ENCODE assay signal across 17 cellular contexts in the genomic region with DNA sequence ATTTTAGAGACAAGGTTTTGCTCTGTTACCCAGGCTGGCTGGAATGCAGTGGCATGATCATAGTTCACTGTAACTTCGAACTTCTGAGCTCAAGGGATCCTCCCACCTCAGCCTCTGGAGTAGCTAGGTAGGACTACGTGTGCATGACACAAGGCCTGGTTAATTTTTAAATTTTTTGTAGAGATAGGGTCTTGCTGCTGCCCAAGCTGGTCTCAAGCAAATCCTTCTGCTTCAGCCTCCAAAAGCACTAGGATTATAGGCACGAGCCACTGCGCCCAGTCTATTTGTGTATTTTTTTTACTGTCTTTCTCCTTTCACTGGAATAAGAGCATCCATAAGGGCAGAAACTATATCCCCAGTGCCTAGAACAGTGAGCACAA.
A peak's percentile ranks its signal among the peaks of the same experiment; 100 is the strongest.
DNase-seq lines count a peak whose midpoint lies in the region; ATAC-seq, FAIRE-seq and TF ChIP-seq lines count a peak whose summit lies in the region.
"Had no signal": no experiment of that assay in that cellular context is flagged by ENCODE, and none has a peak within 500 bp of the region (broad histone marks: within the 10 kb centered on the region; RNA-seq: fewer than 3 reads in every experiment).

No MANE protein-coding gene starts in this region.

- H3K27me3 Mint-ChIP-seq in stimulated activated naive CD8-positive, alpha-beta T cell treated with anti-CD3 and anti-CD28 coated beads, Interleukin-15, amount 100 ng/mL, for 72 hours: no peaks in the 10 kb centered on the region
- H3K27me3 Mint-ChIP-seq: CD4-positive, alpha-beta memory T cell; IgD-negative memory B cell had no signal

- no peak overlapping the region for H3K27ac Mint-ChIP-seq in stimulated activated naive CD8-positive, alpha-beta T cell treated with anti-CD3 and anti-CD28 coated beads, Interleukin-15, amount 100 ng/mL, for 72 hours
- H3K27ac Mint-ChIP-seq: CD4-positive, alpha-beta memory T cell had no signal

- DNase-seq in H54 (ENCODE audit: insufficient read length, low spot score) (no peak), kidney tubule cell (ENCODE audit: low spot score) (peak; percentile 41), right lobe of liver (peak in 1 of 3 donors; percentile 73), upper lobe of left lung (no peak), DMS153 (lab: John Stamatoyannopoulos, UW) (no peak), putamen (ENCODE audit: low spot score) (no peak)
- no peak for DNase-seq in stimulated activated naive CD8-positive, alpha-beta T cell treated with anti-CD3 and anti-CD28 coated beads, Interleukin-15, amount 100 ng/mL, for 72 hours
- DNase-seq: BE2C; CD4-positive, alpha-beta memory T cell; DMS53; GF-D8; GM23248; H7 had no signal

- H3K9me3 ChIP-seq in right lobe of liver (no peaks in the 10 kb centered on the region), upper lobe of left lung (no peaks in the 10 kb centered on the region)
- H3K9me3 ChIP-seq: BE2C had no signal

- no peak overlapping the region for H3K4me3 ChIP-seq in right lobe of liver
- no peak overlapping the region for H3K4me3 ChIP-seq in upper lobe of left lung
- H3K4me3 ChIP-seq: GM23248 had no signal

- H3K4me1 ChIP-seq in right lobe of liver: peaks cover 0 to 50% (median 2%) of the 10 kb centered on the region in 4 donors
- peaks cover 6 to 35% (median 19%) of the 10 kb centered on the region in 4 donors for H3K4me1 ChIP-seq in upper lobe of left lung

- TF ChIP-seq POLR2A in H54 (IDR thresholded peaks at IDR 0.05; ENCODE audit: low read depth, low read length) (no peak), right lobe of liver (IDR thresholded peaks at IDR 0.05) (peak; percentile 51), upper lobe of left lung (IDR thresholded peaks at IDR 0.05) (no peak)

- no peak for TF ChIP-seq CTCF in right lobe of liver (IDR thresholded peaks at IDR 0.05)
- TF ChIP-seq CTCF in upper lobe of left lung (IDR thresholded peaks at IDR 0.05): no peak

- no peak overlapping the region for H3K4me3 Mint-ChIP-seq in stimulated activated naive CD8-positive, alpha-beta T cell treated with anti-CD3 and anti-CD28 coated beads, Interleukin-15, amount 100 ng/mL, for 72 hours
- H3K4me3 Mint-ChIP-seq: IgD-negative memory B cell had no signal

- intact Hi-C loops in right lobe of liver (cut with DNase I): no loop called here

- no peaks in the 10 kb centered on the region for H3K4me1 Mint-ChIP-seq in stimulated activated naive CD8-positive, alpha-beta T cell treated with anti-CD3 and anti-CD28 coated beads, Interleukin-15, amount 100 ng/mL, for 72 hours
- H3K4me1 Mint-ChIP-seq: IgD-negative memory B cell had no signal

- H3K36me3 ChIP-seq in right lobe of liver: no peaks in the 10 kb centered on the region
- peaks cover 0 to 1% (median under 1%) of the 10 kb centered on the region in 4 donors for H3K36me3 ChIP-seq in upper lobe of left lung
- H3K36me3 ChIP-seq: BE2C had no signal

- H3K27me3 ChIP-seq in right lobe of liver: no peaks in the 10 kb centered on the region
- H3K27me3 ChIP-seq in upper lobe of left lung: no peaks in the 10 kb centered on the region
- H3K27me3 ChIP-seq: BE2C had no signal

- ATAC-seq in right lobe of liver (peak; percentile 73 to 82 (median 76)), upper lobe of left lung (ENCODE audit: low FRiP score in 2 of 2) (no peak)
- no peak for ATAC-seq in stimulated activated naive CD8-positive, alpha-beta T cell treated with anti-CD3 and anti-CD28 coated beads, Interleukin-15, amount 100 ng/mL, for 72 hours

- peak overlapping the region; percentile 74 to 97 (median 81) for H3K27ac ChIP-seq in right lobe of liver
- H3K27ac ChIP-seq in upper lobe of left lung: peak overlapping the region in 3 of 4 donors; percentile 55 to 74 (median 63)
- H3K27ac ChIP-seq: C4-2B, GM23248 had no signal

- TF ChIP-seq EP300 in upper lobe of left lung (IDR thresholded peaks at IDR 0.05): no peak

- WGBS in right lobe of liver (ENCODE audit: insufficient coverage, low coverage, low lambda C conversion rate, missing lambda C conversion rate): 25% methylated on average over 4 of the region's 4 CpGs
- WGBS in upper lobe of left lung, 2 donors: 85 to 92% methylated on average over 4 of the region's 4 CpGs

- no peaks in the 10 kb centered on the region for H3K9me3 Mint-ChIP-seq in stimulated activated naive CD8-positive, alpha-beta T cell treated with anti-CD3 and anti-CD28 coated beads, Interleukin-15, amount 100 ng/mL, for 72 hours
- H3K9me3 Mint-ChIP-seq: CD4-positive, alpha-beta memory T cell; IgD-negative memory B cell had no signal

- peak; percentile 6 for FAIRE-seq in H54 (lab: Jason Lieb, UNC)
- FAIRE-seq: A204.1, D721Med had no signal

Comparison
In these comparisons a context has a peak if more than half of its experiments do, and no peak if none do; other contexts are left out.
1. ATAC-seq: peak in right lobe of liver (4 of 4); none in upper lobe of left lung (0 of 2) and stimulated activated naive CD8-positive, alpha-beta T cell treated with anti-CD3 and anti-CD28 coated beads, Interleukin-15, amount 100 ng/mL, for 72 hours (single experiment).